31 cellular contexts compared by ENCODE assay signal in genomic region chr11:3958301-3958700, GRCh38.
DNase-seq lines count a peak whose midpoint lies in the region; ATAC-seq, FAIRE-seq and TF ChIP-seq lines count a peak whose summit lies in the region.
"Had no signal": no experiment of that assay in that cellular context is flagged by ENCODE, and none has a peak within 500 bp of the region (broad histone marks: within the 10 kb centered on the region; RNA-seq: fewer than 3 reads in every experiment).

No MANE protein-coding gene starts in this region.

- no peak overlapping the region for H3K4me2 ChIP-seq in K562 (ENCODE audit: insufficient read depth, low read length)
- H3K4me2 ChIP-seq: BLaER1, smooth muscle cell had no signal

- no peaks in the 10 kb centered on the region for H3K36me3 ChIP-seq in K562 (ENCODE audit: control insufficient read depth, insufficient read depth, low read length)
- H3K36me3 ChIP-seq: BLaER1, colonic mucosa, heart right ventricle, tibial nerve had no signal

- FAIRE-seq in K562 (lab: Jason Lieb, UNC) = no peak
- FAIRE-seq: GM18507 had no signal

- peaks cover 12% of the 10 kb centered on the region for H3K36me3 Mint-ChIP-seq in activated T-cell treated with anti-CD3 and anti-CD28 coated beads, Interleukin-2, amount 50 U/mL, for 24 hours (ENCODE audit: low read depth)
- no peaks in the 10 kb centered on the region for H3K36me3 Mint-ChIP-seq in progenitor cell of endocrine pancreas (ENCODE audit: insufficient read depth)
- H3K36me3 Mint-ChIP-seq: WTC11 had no signal

- H3K27ac Mint-ChIP-seq in activated T-cell treated with anti-CD3 and anti-CD28 coated beads, Interleukin-2, amount 50 U/mL, for 24 hours = peak overlapping the region; percentile 65
- no peak overlapping the region for H3K27ac Mint-ChIP-seq in progenitor cell of endocrine pancreas
- H3K27ac Mint-ChIP-seq: activated CD4-positive, alpha-beta memory T cell treated with anti-CD3 and anti-CD28 coated beads for 36 hours; WTC11 had no signal

- peaks cover 84% of the 10 kb centered on the region for H3K4me1 Mint-ChIP-seq in activated T-cell treated with anti-CD3 and anti-CD28 coated beads, Interleukin-2, amount 50 U/mL, for 24 hours (ENCODE audit: low read depth)
- H3K4me1 Mint-ChIP-seq in progenitor cell of endocrine pancreas (ENCODE audit: low read depth) = peaks cover 5% of the 10 kb centered on the region
- H3K4me1 Mint-ChIP-seq: H9, WTC11 had no signal

- TF ChIP-seq EP300 in K562 (IDR thresholded peaks at IDR 0.05; ENCODE audit: low read length) = no peak

- no TSS peak for BruUV-seq in K562 (replicated peaks; lab: Mats Ljungman, UMichigan)

- in situ Hi-C loops in K562 (cut with MboI) = no loop called here

- H3K9me3 Mint-ChIP-seq in activated T-cell treated with anti-CD3 and anti-CD28 coated beads, Interleukin-2, amount 50 U/mL, for 24 hours = no peaks in the 10 kb centered on the region
- H3K9me3 Mint-ChIP-seq in progenitor cell of endocrine pancreas (ENCODE audit: low read depth) = no peaks in the 10 kb centered on the region
- H3K9me3 Mint-ChIP-seq: activated CD4-positive, alpha-beta memory T cell treated with anti-CD3 and anti-CD28 coated beads for 36 hours; H9; WTC11 had no signal

- no peak for TF ChIP-seq CTCF in K562 (IDR thresholded peaks at IDR 0.05 in 2 of 3, conservative IDR thresholded peaks at IDR 0.05 in 1 of 3; ENCODE audit: insufficient read depth in 2 of 3, low read depth in 1 of 3, low read length in 3 of 3)
- TF ChIP-seq CTCF in progenitor cell of endocrine pancreas (IDR thresholded peaks at IDR 0.05; ENCODE audit: unreplicated experiment) = no peak

- H3K9ac ChIP-seq in K562 (ENCODE audit: insufficient read depth in 1 of 2, low read depth in 2 of 2, low read length in 2 of 2) = peak overlapping the region in 1 of 2 experiments; percentile 8; a peak in 1 of 4 replicates
- H3K9ac ChIP-seq: BLaER1 had no signal

- H3K79me2 ChIP-seq in K562 (ENCODE audit: control insufficient read depth, insufficient read depth, low read length) = peaks cover 44% of the 10 kb centered on the region

- no peak overlapping the region for H3K4me3 Mint-ChIP-seq in activated T-cell treated with anti-CD3 and anti-CD28 coated beads, Interleukin-2, amount 50 U/mL, for 24 hours
- H3K4me3 Mint-ChIP-seq in progenitor cell of endocrine pancreas (ENCODE audit: low read depth) = no peak overlapping the region
- H3K4me3 Mint-ChIP-seq: activated CD4-positive, alpha-beta memory T cell treated with anti-CD3 and anti-CD28 coated beads for 36 hours; H9; WTC11 had no signal

- WGBS in K562 (ENCODE audit: insufficient coverage, low coverage, missing lambda C conversion rate) = 80% methylated on average over 3 of the region's 3 CpGs

- ATAC-seq in K562 = peak; percentile 9; the same call in 1 of the 3 replicates
- ATAC-seq: heart right ventricle, PC-3 had no signal

- no peak for TF ChIP-seq POLR2A in K562 (conservative IDR thresholded peaks at IDR 0.05)

- H2AFZ ChIP-seq in K562 (ENCODE audit: low read depth, low read length) = no peak overlapping the region

- no peaks in the 10 kb centered on the region for H3K27me3 ChIP-seq in K562 (ENCODE audit: control insufficient read depth in 2 of 2, insufficient read depth in 2 of 2, low read length in 2 of 2)
- H3K27me3 ChIP-seq: BLaER1, colonic mucosa, heart right ventricle, tibial nerve had no signal

- H3K4me3 ChIP-seq in K562 = no peak overlapping the region
- H3K4me3 ChIP-seq: BLaER1, colonic mucosa, heart right ventricle, lung, smooth muscle cell, tibial nerve had no signal

- no peaks in the 10 kb centered on the region for H3K27me3 Mint-ChIP-seq in activated T-cell treated with anti-CD3 and anti-CD28 coated beads, Interleukin-2, amount 50 U/mL, for 24 hours
- no peaks in the 10 kb centered on the region for H3K27me3 Mint-ChIP-seq in progenitor cell of endocrine pancreas
- H3K27me3 Mint-ChIP-seq: activated CD4-positive, alpha-beta memory T cell treated with anti-CD3 and anti-CD28 coated beads for 36 hours had no signal

- H3K9me3 ChIP-seq in K562 (replicated peaks; ENCODE audit: control insufficient read depth, insufficient read depth, low read depth, low read length) = no peaks in the 10 kb centered on the region
- H3K9me3 ChIP-seq: BLaER1, Caco-2, colonic mucosa, heart right ventricle, tibial nerve had no signal

- TF ChIP-seq RAD21 in K562 (CRISPR knock-in tag; conservative IDR thresholded peaks at IDR 0.05 in 1 of 2, IDR thresholded peaks at IDR 0.05 in 1 of 2) = no peak

- CTCF ChIA-PET in K562 (lab: Yijun Ruan, JAX; ENCODE audit: low intra/inter-chr PET ratio) = no interaction called here

- POLR2A ChIA-PET in K562 (lab: Yijun Ruan, JAX) = interaction anchor here (0.7 to 1.2 kb wide), 7 partner anchors 11 to 137 kb away, joined by 3 to 4 read pairs (median 3); no protein-coding TSS in a partner anchor

- intact Hi-C loops in K562 (cut with micrococcal nuclease) = loop anchor here (2.0 kb wide), 1 partner anchor 110 kb away; no protein-coding TSS in a partner anchor

- no peaks in the 10 kb centered on the region for H3K9me1 ChIP-seq in K562 (ENCODE audit: control insufficient read depth, insufficient read depth, low read length)

- H3K4me1 ChIP-seq in K562 (replicated peaks in 1 of 2; ENCODE audit: control insufficient read depth in 2 of 2, insufficient read depth in 2 of 2, low read length in 2 of 2) = peaks cover 12 to 43% of the 10 kb centered on the region in 2 experiments
- H3K4me1 ChIP-seq: colonic mucosa had no signal

- H3K27ac ChIP-seq in K562 (ENCODE audit: extremely low read depth, low read depth, low read length) = 0 out of 3 replicates have a peak overlapping the region, but pooled peaks have one; percentile 15
- H3K27ac ChIP-seq: BLaER1, colonic mucosa, heart right ventricle, tibial nerve had no signal

- DNase-seq in activated T-cell treated with anti-CD3 and anti-CD28 coated beads, Interleukin-2, amount 50 U/mL, for 24 hours = no peak
- DNase-seq in activated T-cell treated with anti-CD3 and anti-CD28 coated beads, Interleukin-2, amount 50 U/mL, for 1 hour = no peak
- DNase-seq in ELR (ENCODE audit: low read depth) (peak; percentile 10), K562 (ENCODE audit: extremely low read depth in 1 of 4, low spot score in 3 of 4) (no peak), renal cortical epithelial cell (ENCODE audit: low read depth) (peak; percentile 38), RKO (ENCODE audit: low spot score) (no peak), progenitor cell of endocrine pancreas (ENCODE audit: low spot score, unreplicated experiment) (no peak), NCI-H2081 (lab: John Stamatoyannopoulos, UW) (no peak)
- DNase-seq: activated CD4-positive, alpha-beta memory T cell treated with anti-CD3 and anti-CD28 coated beads for 36 hours; activated T-cell treated with anti-CD3 and anti-CD28 coated beads for 4 hours; amniotic stem cell; colonic mucosa; H9; heart right ventricle; NCI-H1092; NCI-H187; NCI-H2171 treated with DMSO at 0.1 percent for 48 hours; NCI-H526; NK-92 treated with Interleukin-12 subunit alpha and Interleukin-12 subunit beta, amount 100 ng/mL, for 24 hours; SHP77; stimulated activated CD4-positive, alpha-beta T cell treated with anti-CD3 and anti-CD28 coated beads, Interleukin-1b, Interleukin-23, amount 100 ng/mL, for 48 hours; stimulated activated CD8-positive, alpha-beta memory T cell treated with anti-CD3 and anti-CD28 coated beads, Interleukin-4, amount 100 ng/mL, for 48 hours; T1000 had no signal

- H4K20me1 ChIP-seq in K562 (replicated peaks; ENCODE audit: control insufficient read depth, insufficient read depth, low read length) = no peaks in the 10 kb centered on the region
- H4K20me1 ChIP-seq: BLaER1 had no signal

TF ChIP-seq in K562, 482 proteins besides CTCF, POLR2A, EP300 and RAD21:
- TF ChIP-seq CXXC5 (CRISPR knock-in tag; IDR thresholded peaks at IDR 0.05) (0 out of 2 replicates have a peak, but pooled peaks have one; percentile 2), ZFX (CRISPR knock-in tag; IDR thresholded peaks at IDR 0.05) (no peak)

Comparison
In these comparisons a context has a peak if more than half of its experiments do, and no peak if none do; other contexts are left out.
1. DNase-seq: peak in ELR (single experiment) and renal cortical epithelial cell (single experiment); none in activated T-cell treated with anti-CD3 and anti-CD28 coated beads, Interleukin-2, amount 50 U/mL, for 24 hours (single experiment), activated T-cell treated with anti-CD3 and anti-CD28 coated beads, Interleukin-2, amount 50 U/mL, for 1 hour (single experiment), K562 (0 of 4), RKO (single experiment), progenitor cell of endocrine pancreas (single experiment) and NCI-H2081 (0 of 2).